1 cellular context compared by ENCODE assay signal in the genomic region with DNA sequence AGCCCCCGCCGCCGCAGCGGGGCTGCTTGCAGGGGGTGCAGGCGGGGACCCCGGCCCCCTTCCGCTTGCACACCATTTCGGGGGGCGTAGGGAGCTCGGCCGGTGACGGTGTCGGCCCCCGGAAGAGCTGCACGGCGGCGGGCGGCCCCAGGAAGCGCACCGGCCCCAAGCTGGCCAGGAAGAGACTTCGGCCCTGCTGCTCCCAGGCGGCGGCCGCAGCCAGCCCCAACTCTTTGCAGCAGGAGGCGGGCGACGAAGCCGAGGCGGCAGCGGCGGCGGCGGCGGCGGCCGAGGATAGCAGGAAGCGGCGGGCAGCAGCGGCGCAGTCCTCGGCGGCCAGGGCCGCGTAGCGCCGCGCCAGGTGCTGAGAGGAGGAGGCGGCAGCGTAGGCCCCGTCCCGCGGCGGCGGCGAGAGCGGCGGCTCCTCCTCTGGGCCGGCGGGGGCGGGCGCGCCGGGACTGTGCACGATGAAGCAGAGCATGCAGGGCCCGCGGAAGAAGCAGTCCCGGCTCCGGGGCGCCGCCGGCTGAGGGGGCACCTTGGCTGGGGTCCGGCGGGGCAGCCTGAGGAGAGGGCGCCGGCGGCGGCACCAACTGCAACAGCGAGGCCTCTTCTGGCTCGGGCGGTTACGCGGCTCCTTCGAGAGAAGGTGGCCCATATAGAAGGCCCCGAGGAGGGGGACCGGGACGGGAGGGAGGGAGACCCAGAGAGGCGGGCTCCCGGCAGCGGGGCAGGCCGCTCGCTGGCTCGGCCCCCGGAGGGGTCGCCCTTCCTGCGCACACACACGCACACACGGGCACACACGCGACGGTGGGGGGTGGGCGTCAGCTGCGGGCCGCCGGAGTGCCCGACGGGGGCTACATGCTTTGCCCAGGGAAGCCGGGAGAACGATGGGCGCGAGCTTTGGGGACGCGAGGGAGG.
TF ChIP-seq lines count a peak whose summit lies in the region.

No MANE protein-coding gene starts in this region.

TF ChIP-seq in HepG2, 621 proteins besides CTCF, POLR2A, EP300 and RAD21 (continued from another document and continues in another):
- TF ChIP-seq BCL3 (CRISPR knock-in tag; IDR thresholded peaks at IDR 0.05): no peak
- no peak for TF ChIP-seq JARID2 (CRISPR knock-in tag; IDR thresholded peaks at IDR 0.05; ENCODE audit: insufficient replicate concordance)
- TF ChIP-seq ZNF615 (CRISPR knock-in tag; IDR thresholded peaks at IDR 0.05; ENCODE audit: borderline replicate concordance): no peak
- no peak for TF ChIP-seq HINFP (CRISPR knock-in tag; IDR thresholded peaks at IDR 0.05; ENCODE audit: low read depth)
- TF ChIP-seq ZNF441 (CRISPR knock-in tag; IDR thresholded peaks at IDR 0.05; ENCODE audit: borderline replicate concordance): peak; percentile 39; the same call in 1 of the 2 replicates
- TF ChIP-seq ZNF44 (CRISPR knock-in tag; IDR thresholded peaks at IDR 0.05): no peak
- peak; percentile 68 for TF ChIP-seq TAF15 (IDR thresholded peaks at IDR 0.05; ENCODE audit: low read depth, low read length, poor library complexity, severe bottlenecking)
- TF ChIP-seq AFF4 (CRISPR knock-in tag; IDR thresholded peaks at IDR 0.05): 0 out of 2 replicates have a peak, but pooled peaks have one; percentile 48
- no peak; the same call in 1 of the 2 replicates for TF ChIP-seq HIC2 (CRISPR knock-in tag; IDR thresholded peaks at IDR 0.05; ENCODE audit: low read depth)
- no peak for TF ChIP-seq ZNF557 (CRISPR knock-in tag; IDR thresholded peaks at IDR 0.05)
- TF ChIP-seq BCL6 (CRISPR knock-in tag; IDR thresholded peaks at IDR 0.05): no peak; the same call in 1 of the 2 replicates
- TF ChIP-seq, protein P1, sequence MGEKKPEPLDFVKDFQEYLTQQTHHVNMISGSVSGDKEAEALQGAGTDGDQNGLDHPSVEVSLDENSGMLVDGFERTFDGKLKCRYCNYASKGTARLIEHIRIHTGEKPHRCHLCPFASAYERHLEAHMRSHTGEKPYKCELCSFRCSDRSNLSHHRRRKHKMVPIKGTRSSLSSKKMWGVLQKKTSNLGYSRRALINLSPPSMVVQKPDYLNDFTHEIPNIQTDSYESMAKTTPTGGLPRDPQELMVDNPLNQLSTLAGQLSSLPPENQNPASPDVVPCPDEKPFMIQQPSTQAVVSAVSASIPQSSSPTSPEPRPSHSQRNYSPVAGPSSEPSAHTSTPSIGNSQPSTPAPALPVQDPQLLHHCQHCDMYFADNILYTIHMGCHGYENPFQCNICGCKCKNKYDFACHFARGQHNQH (CRISPR knock-in tag; IDR thresholded peaks at IDR 0.05): no peak
- TF ChIP-seq ARHGAP35 (CRISPR knock-in tag; IDR thresholded peaks at IDR 0.05; ENCODE audit: borderline replicate concordance): no peak
- no peak for TF ChIP-seq ZFP37 (CRISPR knock-in tag; IDR thresholded peaks at IDR 0.05; ENCODE audit: borderline replicate concordance)
- TF ChIP-seq NFKB2 (CRISPR knock-in tag; IDR thresholded peaks at IDR 0.05; ENCODE audit: borderline replicate concordance): no peak; the same call in 1 of the 2 replicates
- peak; percentile 18; the same call in 1 of the 2 replicates for TF ChIP-seq ZSCAN20 (CRISPR knock-in tag; IDR thresholded peaks at IDR 0.05; ENCODE audit: borderline replicate concordance)
- TF ChIP-seq ZNF7 (CRISPR knock-in tag; IDR thresholded peaks at IDR 0.05): no peak
- no peak for TF ChIP-seq ZNF468 (CRISPR knock-in tag; IDR thresholded peaks at IDR 0.05)
- TF ChIP-seq ZNF709 (CRISPR knock-in tag; IDR thresholded peaks at IDR 0.05): no peak
- TF ChIP-seq DDIT3 (CRISPR knock-in tag; IDR thresholded peaks at IDR 0.05): no peak
- TF ChIP-seq MBD4 (IDR thresholded peaks at IDR 0.05; ENCODE audit: borderline replicate concordance, low read length): no peak
- peak; percentile 90; the same call in 1 of the 2 replicates for TF ChIP-seq ZBTB7B (CRISPR knock-in tag; IDR thresholded peaks at IDR 0.05)
- no peak for TF ChIP-seq ZNF776 (CRISPR knock-in tag; IDR thresholded peaks at IDR 0.05)
- TF ChIP-seq MAX (IDR thresholded peaks at IDR 0.05): no peak
- no peak for TF ChIP-seq PHF5A (CRISPR knock-in tag; IDR thresholded peaks at IDR 0.05; ENCODE audit: low read depth, unreplicated experiment)
- no peak for TF ChIP-seq MEIS1 (CRISPR knock-in tag; IDR thresholded peaks at IDR 0.05; ENCODE audit: borderline replicate concordance)
- TF ChIP-seq CBFB (CRISPR knock-in tag; IDR thresholded peaks at IDR 0.05): no peak
- TF ChIP-seq, protein P2, sequence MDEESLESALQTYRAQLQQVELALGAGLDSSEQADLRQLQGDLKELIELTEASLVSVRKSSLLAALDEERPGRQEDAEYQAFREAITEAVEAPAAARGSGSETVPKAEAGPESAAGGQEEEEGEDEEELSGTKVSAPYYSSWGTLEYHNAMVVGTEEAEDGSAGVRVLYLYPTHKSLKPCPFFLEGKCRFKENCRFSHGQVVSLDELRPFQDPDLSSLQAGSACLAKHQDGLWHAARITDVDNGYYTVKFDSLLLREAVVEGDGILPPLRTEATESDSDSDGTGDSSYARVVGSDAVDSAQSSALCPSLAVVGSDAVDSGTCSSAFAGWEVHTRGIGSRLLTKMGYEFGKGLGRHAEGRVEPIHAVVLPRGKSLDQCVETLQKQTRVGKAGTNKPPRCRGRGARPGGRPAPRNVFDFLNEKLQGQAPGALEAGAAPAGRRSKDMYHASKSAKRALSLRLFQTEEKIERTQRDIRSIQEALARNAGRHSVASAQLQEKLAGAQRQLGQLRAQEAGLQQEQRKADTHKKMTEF (CRISPR knock-in tag; IDR thresholded peaks at IDR 0.05): no peak
- TF ChIP-seq RCOR2 (CRISPR knock-in tag; IDR thresholded peaks at IDR 0.05): no peak
- TF ChIP-seq ZNF747 (CRISPR knock-in tag; IDR thresholded peaks at IDR 0.05; ENCODE audit: borderline replicate concordance): no peak
- TF ChIP-seq NFATC3 (CRISPR knock-in tag; IDR thresholded peaks at IDR 0.05): no peak
- TF ChIP-seq ZNF781 (CRISPR knock-in tag; IDR thresholded peaks at IDR 0.05; ENCODE audit: borderline replicate concordance, not compliant biosample characterization): no peak
- no peak for TF ChIP-seq ZNF138 (CRISPR knock-in tag; IDR thresholded peaks at IDR 0.05; ENCODE audit: low read depth)
- TF ChIP-seq PHB2 (IDR thresholded peaks at IDR 0.05; ENCODE audit: partially characterized antibody): no peak
- TF ChIP-seq ELF4 (CRISPR knock-in tag; IDR thresholded peaks at IDR 0.05; ENCODE audit: borderline replicate concordance): no peak
- no peak for TF ChIP-seq SIN3B (IDR thresholded peaks at IDR 0.05; ENCODE audit: low read length)
- TF ChIP-seq THRA (CRISPR knock-in tag; IDR thresholded peaks at IDR 0.05; ENCODE audit: borderline replicate concordance): no peak
- TF ChIP-seq THYN1 (CRISPR knock-in tag; IDR thresholded peaks at IDR 0.05; ENCODE audit: borderline replicate concordance, low read depth): no peak
- no peak for TF ChIP-seq CBX5 (CRISPR knock-in tag; IDR thresholded peaks at IDR 0.05; ENCODE audit: borderline replicate concordance)
- no peak for TF ChIP-seq ZNF598 (CRISPR knock-in tag; IDR thresholded peaks at IDR 0.05; ENCODE audit: borderline replicate concordance)
- TF ChIP-seq RXRB (CRISPR knock-in tag; IDR thresholded peaks at IDR 0.05; ENCODE audit: borderline replicate concordance): no peak
- no peak for TF ChIP-seq NR2C2 (CRISPR knock-in tag; IDR thresholded peaks at IDR 0.05; ENCODE audit: borderline replicate concordance)
- no peak for TF ChIP-seq KMT2B (CRISPR knock-in tag; IDR thresholded peaks at IDR 0.05)
- no peak; the same call in 1 of the 2 replicates for TF ChIP-seq SALL2 (CRISPR knock-in tag; IDR thresholded peaks at IDR 0.05)
- TF ChIP-seq, protein P3, sequence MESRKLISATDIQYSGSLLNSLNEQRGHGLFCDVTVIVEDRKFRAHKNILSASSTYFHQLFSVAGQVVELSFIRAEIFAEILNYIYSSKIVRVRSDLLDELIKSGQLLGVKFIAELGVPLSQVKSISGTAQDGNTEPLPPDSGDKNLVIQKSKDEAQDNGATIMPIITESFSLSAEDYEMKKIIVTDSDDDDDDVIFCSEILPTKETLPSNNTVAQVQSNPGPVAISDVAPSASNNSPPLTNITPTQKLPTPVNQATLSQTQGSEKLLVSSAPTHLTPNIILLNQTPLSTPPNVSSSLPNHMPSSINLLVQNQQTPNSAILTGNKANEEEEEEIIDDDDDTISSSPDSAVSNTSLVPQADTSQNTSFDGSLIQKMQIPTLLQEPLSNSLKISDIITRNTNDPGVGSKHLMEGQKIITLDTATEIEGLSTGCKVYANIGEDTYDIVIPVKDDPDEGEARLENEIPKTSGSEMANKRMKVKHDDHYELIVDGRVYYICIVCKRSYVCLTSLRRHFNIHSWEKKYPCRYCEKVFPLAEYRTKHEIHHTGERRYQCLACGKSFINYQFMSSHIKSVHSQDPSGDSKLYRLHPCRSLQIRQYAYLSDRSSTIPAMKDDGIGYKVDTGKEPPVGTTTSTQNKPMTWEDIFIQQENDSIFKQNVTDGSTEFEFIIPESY (CRISPR knock-in tag; IDR thresholded peaks at IDR 0.05): no peak
- TF ChIP-seq NKX3-1 (CRISPR knock-in tag; IDR thresholded peaks at IDR 0.05): no peak; the same call in 1 of the 2 replicates
